Comparison of ENCODE assay signal across 9 cellular contexts in genomic region chr17:7839199-7839889, GRCh38. TPM values are rescaled to one million over a fixed set of nuclear protein-coding genes. Genes with fewer than 3 reads are reported as not detected.
A peak's percentile ranks its signal among the peaks of the same experiment; 100 is the strongest.
DNase-seq lines count a peak whose midpoint lies in the region; ATAC-seq, FAIRE-seq and TF ChIP-seq lines count a peak whose summit lies in the region.
"Had no signal": no experiment of that assay in that cellular context is flagged by ENCODE, and none has a peak within 500 bp of the region (broad histone marks: within the 10 kb centered on the region; RNA-seq: fewer than 3 reads in every experiment).

No MANE protein-coding gene starts in this region.

- FAIRE-seq in urothelium cell line (lab: Jason Lieb, UNC): no peak

- intact Hi-C loops in cardiac septum (cut with DNase I): no loop called here
- intact Hi-C loops in Right ventricle myocardium superior (cut with DNase I): no loop called here

- in situ Hi-C loops in astrocyte of the spinal cord (cut with HindIII; ENCODE audit: low sequenced_read_pairs) (no loop called here), brain microvascular endothelial cell (cut with HindIII; ENCODE audit: low pct_ligation_motif_present, low sequenced_read_pairs) (no loop called here)

- peak overlapping the region; percentile 74 for H3K4me3 ChIP-seq in astrocyte of the spinal cord (ENCODE audit: low read depth, low read length)
- peak overlapping the region; percentile 33 for H3K4me3 ChIP-seq in mesodermal cell (ENCODE audit: extremely low read depth, insufficient read depth, low read length, poor library complexity, severe bottlenecking)
- H3K4me3 ChIP-seq in brain microvascular endothelial cell (ENCODE audit: low read depth, low read length): no peak overlapping the region

- DNase-seq in cardiac septum (ENCODE audit: low spot score) (peak; percentile 82), Right ventricle myocardium superior (no peak), astrocyte of the spinal cord (ENCODE audit: low read depth, low spot score) (no peak), NCI-H1694 (lab: John Stamatoyannopoulos, UW) (no peak), brain microvascular endothelial cell (no peak), urothelium cell line (ENCODE audit: low spot score) (no peak)
- DNase-seq: NCI-H1048 had no signal

- peaks cover 12% of the 10 kb centered on the region for H3K36me3 ChIP-seq in mesodermal cell (ENCODE audit: control insufficient read depth, insufficient read depth, low read length)
- H3K36me3 ChIP-seq in brain microvascular endothelial cell (replicated peaks): peaks cover 3% of the 10 kb centered on the region

- H3K27ac ChIP-seq in mesodermal cell (ENCODE audit: low read depth, low read length, severe bottlenecking) (peak overlapping the region; percentile 92), brain microvascular endothelial cell (no peak overlapping the region)

- ATAC-seq in Right ventricle myocardium superior (ENCODE audit: poor library complexity) (no peak), HG03432 (IDR thresholded peaks at IDR 0.05; ENCODE audit: unreplicated experiment) (no peak)

- no peaks in the 10 kb centered on the region for H3K27me3 ChIP-seq in brain microvascular endothelial cell (replicated peaks)

- H3K4me1 ChIP-seq in mesodermal cell (ENCODE audit: control insufficient read depth, insufficient read depth, low read length, poor library complexity, severe bottlenecking): peaks cover 31% of the 10 kb centered on the region

- no peaks in the 10 kb centered on the region for H3K9me3 ChIP-seq in mesodermal cell (ENCODE audit: control insufficient read depth, low read length)

- WGBS in mesodermal cell (ENCODE audit: insufficient coverage in 2 of 2), 2 experiments: 80 to 92% methylated on average over 2 to 5 of the region's 6 CpGs

- TF ChIP-seq CTCF in astrocyte of the spinal cord (IDR thresholded peaks at IDR 0.05; ENCODE audit: low read depth, low read length): no peak
- TF ChIP-seq CTCF in brain microvascular endothelial cell (IDR thresholded peaks at IDR 0.05; ENCODE audit: low read depth, low read length, missing control alignments): no peak

RNA-seq across cellular contexts. Expression of gene KDM6B, which starts 5.3 kb away (rescaled TPM):
- total RNA-seq in cardiac septum: 22.1 TPM
- 27.9 TPM for total RNA-seq in Right ventricle myocardium superior
- polyA plus RNA-seq in mesodermal cell (2013, experiment 1 of 2): 41.4 TPM
- 37.3 TPM for polyA plus RNA-seq in mesodermal cell (2013, experiment 2 of 2)

RNA-seq across cellular contexts. Expression of gene TMEM88, which starts 15.5 kb away (rescaled TPM):
- total RNA-seq in cardiac septum: 14.7 TPM
- 32.4 TPM for total RNA-seq in Right ventricle myocardium superior
- polyA plus RNA-seq in mesodermal cell (2013, experiment 1 of 2): 240 TPM
- polyA plus RNA-seq in mesodermal cell (2013, experiment 2 of 2): 335 TPM

RNA-seq across cellular contexts. Expression of gene NAA38, which starts 18.0 kb away (rescaled TPM):
- total RNA-seq in cardiac septum (68.8 TPM), Right ventricle myocardium superior (101 TPM)
- 70.4 TPM for polyA plus RNA-seq in mesodermal cell (2013, experiment 1 of 2)
- 59.4 TPM for polyA plus RNA-seq in mesodermal cell (2013, experiment 2 of 2)

RNA-seq across cellular contexts. Expression of gene CYB5D1, which starts 18.5 kb away (rescaled TPM):
- total RNA-seq in cardiac septum (12.2 TPM), Right ventricle myocardium superior (24.2 TPM)
- polyA plus RNA-seq in mesodermal cell (2013, experiment 1 of 2): 55.6 TPM
- polyA plus RNA-seq in mesodermal cell (2013, experiment 2 of 2): 97.7 TPM

RNA-seq across cellular contexts. Expression of gene CHD3, which starts 49.2 kb away (rescaled TPM):
- 14.2 TPM for total RNA-seq in cardiac septum
- 13.7 TPM for total RNA-seq in Right ventricle myocardium superior
- 57.2 TPM for polyA plus RNA-seq in mesodermal cell (2013, experiment 1 of 2)
- 54.5 TPM for polyA plus RNA-seq in mesodermal cell (2013, experiment 2 of 2)
